In genomic region chr21:15195104-15195503, GRCh38 we compare ENCODE assay signal across 27 cellular contexts.
"Had no signal": no experiment of that assay in that cellular context is flagged by ENCODE, and none has a peak within 500 bp of the region (broad histone marks: within the 10 kb centered on the region; RNA-seq: fewer than 3 reads in every experiment).

No MANE protein-coding gene starts in this region.

- DNase-seq: stimulated activated CD4-positive, alpha-beta T cell treated with anti-CD3 and anti-CD28 coated beads, Interleukin-2, amount 100 ng/mL, for 48 hours; stimulated activated CD4-positive, alpha-beta T cell treated with anti-CD3 and anti-CD28 coated beads, Interleukin-4, amount 100 ng/mL, for 1 hour; stimulated activated CD4-positive, alpha-beta T cell treated with anti-CD3 and anti-CD28 coated beads, Interleukin-4, amount 100 ng/mL, for 24 hours; stimulated activated CD4-positive, alpha-beta T cell treated with anti-CD3 and anti-CD28 coated beads, Interleukin-4, amount 100 ng/mL, for 4 hours; stimulated activated CD8-positive, alpha-beta memory T cell treated with anti-CD3 and anti-CD28 coated beads, Interleukin-4, amount 100 ng/mL, for 48 hours; stimulated activated naive B cell treated with anti-CD40 and anti-IgM and Interleukin-4, amounts not matched to agents 10 μg/mL and 1 μg/mL and 100 μg/mL, for 72 hours; stimulated activated naive CD4-positive, alpha-beta T cell; stimulated activated naive CD4-positive, alpha-beta T cell treated with Interleukin-2 at 50 U/mL for 16 hours; stimulated activated naive CD8-positive, alpha-beta T cell treated with anti-CD3 and anti-CD28 coated beads, Interleukin-15, amount 100 ng/mL, for 72 hours; stimulated activated naive CD8-positive, alpha-beta T cell treated with anti-CD3 and anti-CD28 coated beads, Interleukin-15, Interleukin-2, amounts not matched to agents 100 U/mL and 50 U/mL, for 24 hours; stomach; substantia nigra; testis; thyroid gland; tibial artery; transverse colon; trophoblast cell; upper lobe of left lung; upper lobe of right lung; uterus had no signal

- H3K9me3 ChIP-seq: stomach, suprapubic skin, testis, thoracic aorta, thyroid gland, tibial artery, tibial nerve, transverse colon, upper lobe of left lung, upper lobe of right lung, uterus, vagina had no signal

- H3K4me1 ChIP-seq: stomach, suprapubic skin, testis, thyroid gland, tibial artery, transverse colon, upper lobe of left lung, upper lobe of right lung, uterus, vagina had no signal

- ATAC-seq: stimulated activated effector memory CD8-positive, alpha-beta T cell treated with anti-CD3 and anti-CD28 coated beads, Interleukin-12 subunit alpha, Interleukin-12 subunit beta, amount 100 ng/mL, for 72 hours; stimulated activated memory B cell treated with anti-CD40 and anti-IgM and Interleukin-4, amounts not matched to agents 10 μg/mL and 1 μg/mL and 100 μg/mL, for 72 hours; stimulated activated naive B cell treated with anti-CD40 and anti-IgM and Interleukin-4, amounts not matched to agents 10 μg/mL and 1 μg/mL and 100 μg/mL, for 72 hours; stimulated activated naive CD8-positive, alpha-beta T cell treated with anti-CD3 and anti-CD28 coated beads, Interleukin-15, amount 100 ng/mL, for 72 hours; stimulated activated naive CD8-positive, alpha-beta T cell treated with anti-CD3 and anti-CD28 coated beads, Interleukin-15, Interleukin-2, amounts not matched to agents 100 U/mL and 50 U/mL, for 24 hours; upper lobe of right lung had no signal

- H3K4me3 ChIP-seq: stomach, suprapubic skin, testis, thoracic aorta, thyroid gland, tibial artery, tibial nerve, transverse colon, upper lobe of left lung, upper lobe of right lung, uterus, vagina had no signal

- H3K27me3 ChIP-seq: stomach, suprapubic skin, testis, thyroid gland, tibial artery, tibial nerve, transverse colon, upper lobe of left lung, upper lobe of right lung, uterus, vagina had no signal

- H3K27ac ChIP-seq: stomach, suprapubic skin, testis, thoracic aorta, thyroid gland, tibial artery, tibial nerve, transverse colon, upper lobe of left lung, upper lobe of right lung, uterus, vagina had no signal

- H3K36me3 ChIP-seq: stomach, suprapubic skin, thoracic aorta, thyroid gland, tibial artery, tibial nerve, transverse colon, upper lobe of left lung, upper lobe of right lung, uterus, vagina had no signal

- FAIRE-seq: urothelium cell line had no signal
